In genomic region chr15:90681480-90681879, GRCh38 we compare ENCODE assay signal across 12 cellular contexts. TPM values are rescaled to one million over a fixed set of nuclear protein-coding genes. Genes with fewer than 3 reads are reported as not detected.
DNase-seq lines count a peak whose midpoint lies in the region; ATAC-seq, FAIRE-seq and TF ChIP-seq lines count a peak whose summit lies in the region.
"Had no signal": no experiment of that assay in that cellular context is flagged by ENCODE, and none has a peak within 500 bp of the region (broad histone marks: within the 10 kb centered on the region; RNA-seq: fewer than 3 reads in every experiment).

No MANE protein-coding gene starts in this region.

- intact Hi-C loops in body of pancreas (cut with DNase I), result no loop called here
- intact Hi-C loops in naive thymus-derived CD4-positive, alpha-beta T cell (cut with micrococcal nuclease), result no loop called here

- H3K9me3 Mint-ChIP-seq in naive thymus-derived CD4-positive, alpha-beta T cell, result peaks cover 0 to 2% (median 0%) of the 10 kb centered on the region in 11 donors

- H3K27me3 Mint-ChIP-seq in naive thymus-derived CD4-positive, alpha-beta T cell, result no peaks in the 10 kb centered on the region
- H3K27me3 Mint-ChIP-seq: activated CD8-positive, alpha-beta T cell treated with anti-CD3 and anti-CD28 coated beads for 36 hours had no signal

- H3K27me3 ChIP-seq in body of pancreas, result no peaks in the 10 kb centered on the region
- H3K27me3 ChIP-seq in naive thymus-derived CD4-positive, alpha-beta T cell (ENCODE audit: control insufficient read depth in 2 of 2, insufficient read depth in 2 of 2, low read length in 2 of 2), result no peaks in the 10 kb centered on the region
- H3K27me3 ChIP-seq: heart right ventricle had no signal

- no peak for FAIRE-seq in urothelium cell line (lab: Jason Lieb, UNC)

- H3K4me3 ChIP-seq in body of pancreas, result no peak overlapping the region
- H3K4me3 ChIP-seq in naive thymus-derived CD4-positive, alpha-beta T cell (ENCODE audit: low read length), result no peak overlapping the region
- H3K4me3 ChIP-seq: heart right ventricle had no signal

- ATAC-seq in body of pancreas, result peak; percentile 27
- ATAC-seq in naive thymus-derived CD4-positive, alpha-beta T cell, result no peak
- ATAC-seq: activated CD8-positive, alpha-beta T cell treated with anti-CD3 and anti-CD28 coated beads for 36 hours had no signal

- DNase-seq in HS-5 (ENCODE audit: low read depth) (peak; percentile 81), body of pancreas (peak in 1 of 4 donors; percentile 27), kidney glomerular epithelial cell (lab: John Stamatoyannopoulos, UW) (peak; percentile 19), urothelium cell line (ENCODE audit: low spot score) (peak; percentile 52)
- DNase-seq in activated CD4-positive, alpha-beta T cell treated with anti-CD3 and anti-CD28 coated beads, Interleukin-2, amount 50 U/mL, for 48 hours, result no peak
- DNase-seq in naive thymus-derived CD4-positive, alpha-beta T cell, result no peak
- DNase-seq in activated naive CD4-positive, alpha-beta T cell treated with Interleukin-2 at 50 U/mL for 16 hours, result no peak
- DNase-seq: activated CD8-positive, alpha-beta T cell treated with anti-CD3 and anti-CD28 coated beads for 36 hours; DMS153; heart right ventricle; MM.1S; NCI-H69 had no signal

- H3K27ac Mint-ChIP-seq in naive thymus-derived CD4-positive, alpha-beta T cell, result no peak overlapping the region
- H3K27ac Mint-ChIP-seq: activated CD8-positive, alpha-beta T cell treated with anti-CD3 and anti-CD28 coated beads for 36 hours had no signal

- peaks cover 0 to 9% (median 0%) of the 10 kb centered on the region in 5 donors for H3K36me3 Mint-ChIP-seq in naive thymus-derived CD4-positive, alpha-beta T cell

- no peak for TF ChIP-seq CTCF in body of pancreas (IDR thresholded peaks at IDR 0.05)

- H3K36me3 ChIP-seq in body of pancreas (replicated peaks in 1 of 2; ENCODE audit: insufficient read depth in 1 of 2, low read depth in 2 of 2), result no peaks in the 10 kb centered on the region
- no peaks in the 10 kb centered on the region for H3K36me3 ChIP-seq in naive thymus-derived CD4-positive, alpha-beta T cell (ENCODE audit: control insufficient read depth in 2 of 3, insufficient read depth in 3 of 3, low read length in 3 of 3)
- H3K36me3 ChIP-seq: heart right ventricle had no signal

- CTCF ChIA-PET in naive thymus-derived CD4-positive, alpha-beta T cell (lab: Charles Lee), result no interaction called here

- no peaks in the 10 kb centered on the region for H3K4me1 ChIP-seq in body of pancreas
- peaks cover 9 to 31% of the 10 kb centered on the region in 2 donors for H3K4me1 ChIP-seq in naive thymus-derived CD4-positive, alpha-beta T cell (ENCODE audit: control insufficient read depth in 2 of 2, insufficient read depth in 2 of 2, low read length in 2 of 2)

- POLR2A ChIA-PET in naive thymus-derived CD4-positive, alpha-beta T cell (lab: Charles Lee), result interaction anchor here (0.6 to 1.2 kb wide), 3 partner anchors 10 to 25 kb away, joined by 3 to 5 read pairs (median 3); no protein-coding TSS in a partner anchor

- H3K9me3 ChIP-seq in body of pancreas, result no peaks in the 10 kb centered on the region
- H3K9me3 ChIP-seq in naive thymus-derived CD4-positive, alpha-beta T cell (ENCODE audit: control insufficient read depth in 2 of 3, low read length in 3 of 3), result no peaks in the 10 kb centered on the region
- H3K9me3 ChIP-seq: heart right ventricle had no signal

- no peak for TF ChIP-seq POLR2A in body of pancreas (IDR thresholded peaks at IDR 0.05)

- H3K27ac ChIP-seq in body of pancreas, result peak overlapping the region in 1 of 4 donors; percentile 46
- no peak overlapping the region for H3K27ac ChIP-seq in naive thymus-derived CD4-positive, alpha-beta T cell (ENCODE audit: low read depth, low read length)

- H3K4me3 Mint-ChIP-seq in naive thymus-derived CD4-positive, alpha-beta T cell, result no peak overlapping the region
- H3K4me3 Mint-ChIP-seq: activated CD8-positive, alpha-beta T cell treated with anti-CD3 and anti-CD28 coated beads for 36 hours had no signal

- peaks cover 27 to 68% (median 45%) of the 10 kb centered on the region in 7 donors for H3K4me1 Mint-ChIP-seq in naive thymus-derived CD4-positive, alpha-beta T cell

- 84 to 87% methylated on average over 9 of the region's 9 CpGs for WGBS in body of pancreas, 2 donors

RNA-seq across cellular contexts. Expression of gene BLM, which starts 35.7 kb away (rescaled TPM):
- total RNA-seq in body of pancreas, result 1 to 10 TPM in 1 of 2 donors, under 1 TPM in 1; 0.26 to 1.3 TPM
- 10 to 100 TPM in 1 of 5 experiments, 1 to 10 TPM in 4; 3.5 to 53.1 (median 6.6) TPM for total RNA-seq in naive thymus-derived CD4-positive, alpha-beta T cell
- 1 to 10 TPM; 2.8 to 4.4 TPM for polyA plus RNA-seq in naive thymus-derived CD4-positive, alpha-beta T cell

Comparison
In these comparisons a context has a peak if more than half of its experiments do, and no peak if none do; other contexts are left out.
1. DNase-seq: peak in HS-5 (single experiment), kidney glomerular epithelial cell (single experiment) and urothelium cell line (single experiment); none in activated CD4-positive, alpha-beta T cell treated with anti-CD3 and anti-CD28 coated beads, Interleukin-2, amount 50 U/mL, for 48 hours (0 of 2), naive thymus-derived CD4-positive, alpha-beta T cell (0 of 9) and activated naive CD4-positive, alpha-beta T cell treated with Interleukin-2 at 50 U/mL for 16 hours (single experiment).